21 cellular contexts compared by ENCODE assay signal in the genomic region with DNA sequence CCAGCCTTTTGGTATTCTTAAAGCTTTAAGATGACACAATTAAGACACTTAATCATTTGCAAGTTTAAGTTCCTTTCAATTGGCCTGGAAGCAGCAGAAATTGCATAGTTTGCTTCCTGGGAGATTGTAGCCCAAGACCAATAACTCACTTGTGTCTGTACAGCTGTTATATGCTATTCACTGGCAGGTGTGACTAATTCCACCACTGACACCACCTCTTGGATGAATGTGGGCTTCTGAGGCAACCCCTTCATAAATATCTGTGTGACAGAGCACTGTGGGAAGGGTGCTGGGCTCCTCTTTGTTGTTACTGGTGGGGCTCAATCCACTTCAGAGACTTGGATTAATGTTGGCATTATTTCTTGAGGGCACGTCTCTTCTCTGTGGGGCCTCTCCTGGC.
DNase-seq lines count a peak whose midpoint lies in the region; FAIRE-seq and TF ChIP-seq lines count a peak whose summit lies in the region.
"Had no signal": no experiment of that assay in that cellular context is flagged by ENCODE, and none has a peak within 500 bp of the region (broad histone marks: within the 10 kb centered on the region; RNA-seq: fewer than 3 reads in every experiment).

No MANE protein-coding gene starts in this region.

- H3K4me3 ChIP-seq in GM12865 (ENCODE audit: low read depth, low read length) (no peak overlapping the region), bronchial epithelial cell (ENCODE audit: low read depth, low read length) (no peak overlapping the region)
- H3K4me3 ChIP-seq: BLaER1 treated with 17β-estradiol and CSF1 and Interleukin-3, amounts not matched to agents 10 nM and 100 nM had no signal

- H3K36me3 ChIP-seq in bronchial epithelial cell (ENCODE audit: control insufficient read depth, insufficient read depth, low read length) = no peaks in the 10 kb centered on the region
- H3K36me3 ChIP-seq: BLaER1 treated with 17β-estradiol and CSF1 and Interleukin-3, amounts not matched to agents 10 nM and 100 nM had no signal

- no peaks in the 10 kb centered on the region for H3K27me3 ChIP-seq in bronchial epithelial cell (ENCODE audit: control insufficient read depth, insufficient read depth, low read length)
- H3K27me3 ChIP-seq: BLaER1 treated with 17β-estradiol and CSF1 and Interleukin-3, amounts not matched to agents 10 nM and 100 nM had no signal

- H3K27ac Mint-ChIP-seq in mesothelial cell of epicardium = no peak overlapping the region
- H3K27ac Mint-ChIP-seq: CD8-positive, alpha-beta T cell; H9 had no signal

- H3K4me1 Mint-ChIP-seq in mesothelial cell of epicardium = no peaks in the 10 kb centered on the region

- no peak overlapping the region for H3K4me3 Mint-ChIP-seq in mesothelial cell of epicardium
- H3K4me3 Mint-ChIP-seq: CD8-positive, alpha-beta T cell; H9 had no signal

- peaks cover 25% of the 10 kb centered on the region for H3K27me3 Mint-ChIP-seq in mesothelial cell of epicardium (ENCODE audit: low read depth)

- DNase-seq in GM12865 (ENCODE audit: low read depth) = peak; percentile 6
- peak; percentile 11 for DNase-seq in NCI-H774 (lab: John Stamatoyannopoulos, UW)
- DNase-seq in bronchial epithelial cell (ENCODE audit: low read depth) = peak; percentile 46
- peak; percentile 62 for DNase-seq in myocyte (ENCODE audit: low read depth)
- no peak for DNase-seq in occipital lobe (lab: John Stamatoyannopoulos, UW)
- DNase-seq in NCI-H226 = no peak
- no peak for DNase-seq in UCSD-AML1 (lab: John Stamatoyannopoulos, UW; ENCODE audit: unreplicated experiment)
- DNase-seq in mesothelial cell of epicardium (ENCODE audit: low spot score in 2 of 2, unreplicated experiment in 2 of 2) = no peak
- DNase-seq: CD8-positive, alpha-beta T cell; DMS79; H9; Kasumi-1; MM.1S; NCI-H1105 treated with DMSO at 0.1 percent for 48 hours; NCI-H1694 treated with DMSO at 0.1 percent for 48 hours; NCI-H510A; NCI-H748 treated with DMSO at 0.1 percent for 48 hours; RPMI8226; SHP77 treated with DMSO at 0.1 percent for 48 hours had no signal

- TF ChIP-seq CTCF in GM12865 (IDR thresholded peaks at IDR 0.05; ENCODE audit: insufficient read depth, low read depth, low read length, missing control alignments) = no peak
- no peak for TF ChIP-seq CTCF in bronchial epithelial cell (IDR thresholded peaks at IDR 0.05; ENCODE audit: insufficient read depth, low read length, severe bottlenecking)
- TF ChIP-seq CTCF in mesothelial cell of epicardium (IDR thresholded peaks at IDR 0.05; ENCODE audit: unreplicated experiment) = no peak

- no peak for FAIRE-seq in bronchial epithelial cell (lab: Jason Lieb, UNC)
- FAIRE-seq: D721Med had no signal

- H3K36me3 Mint-ChIP-seq in mesothelial cell of epicardium = peaks cover 18% of the 10 kb centered on the region
- H3K36me3 Mint-ChIP-seq: CD8-positive, alpha-beta T cell had no signal

- peaks cover 55% of the 10 kb centered on the region for H3K9me3 Mint-ChIP-seq in mesothelial cell of epicardium

Comparison
In these comparisons a context has a peak if more than half of its experiments do, and no peak if none do; other contexts are left out.
1. DNase-seq: peak in GM12865 (single experiment), NCI-H774 (single experiment), bronchial epithelial cell (single experiment) and myocyte (single experiment); none in occipital lobe (single experiment), NCI-H226 (single experiment), UCSD-AML1 (single experiment) and mesothelial cell of epicardium (0 of 2).